24 cellular contexts compared by ENCODE assay signal in the genomic region with DNA sequence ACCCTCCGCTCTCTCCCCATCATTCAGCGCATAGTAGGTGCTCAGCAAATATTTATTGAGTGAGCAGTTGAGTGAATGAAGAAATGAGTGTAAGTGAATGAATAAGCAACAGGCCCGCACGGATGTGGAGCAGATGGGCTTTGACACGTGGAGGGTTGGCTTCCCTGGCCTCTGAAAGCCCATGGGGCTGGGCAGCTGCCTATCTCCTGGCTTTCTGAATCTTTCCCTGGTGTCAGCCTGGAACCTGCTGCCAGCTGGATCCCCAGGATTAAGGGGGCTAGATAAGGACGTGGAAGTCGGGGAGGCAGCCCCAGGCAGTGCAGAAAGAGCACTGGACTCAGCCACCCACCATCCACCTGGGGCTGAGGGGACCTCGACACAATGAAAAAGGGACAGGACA. TPM values are rescaled to one million over a fixed set of nuclear protein-coding genes. Genes with fewer than 3 reads are reported as not detected.
DNase-seq lines count a peak whose midpoint lies in the region; ATAC-seq, FAIRE-seq and TF ChIP-seq lines count a peak whose summit lies in the region.
"Had no signal": no experiment of that assay in that cellular context is flagged by ENCODE, and none has a peak within 500 bp of the region (broad histone marks: within the 10 kb centered on the region; RNA-seq: fewer than 3 reads in every experiment).

No MANE protein-coding gene starts in this region.

- no peak for FAIRE-seq in pancreas (lab: Jason Lieb, UNC)
- no peak for FAIRE-seq in HepG2 (lab: Jason Lieb, UNC)
- FAIRE-seq: H54 had no signal

- H2AFZ ChIP-seq in neuronal stem cell (ENCODE audit: low read length) (no peak overlapping the region), HepG2 (ENCODE audit: low read length) (no peak overlapping the region)

- H3K4ac ChIP-seq in neuronal stem cell (ENCODE audit: low read length): no peak overlapping the region

- no peak overlapping the region for H2BK120ac ChIP-seq in neuronal stem cell (ENCODE audit: low read depth, low read length)

- no peak for TF ChIP-seq RAD21 in HepG2 (CRISPR knock-in tag; IDR thresholded peaks at IDR 0.05)

- H3K9me3 ChIP-seq in neuronal stem cell (replicated peaks in 1 of 2; ENCODE audit: control insufficient read depth in 2 of 2, insufficient read depth in 1 of 2, low read depth in 1 of 2, low read length in 2 of 2) (no peaks in the 10 kb centered on the region), pancreas (no peaks in the 10 kb centered on the region), HepG2 (ENCODE audit: low read length) (no peaks in the 10 kb centered on the region)
- H3K9me3 ChIP-seq: ascending aorta, BLaER1, heart right ventricle, right lobe of liver had no signal

- H2BK15ac ChIP-seq in neuronal stem cell (ENCODE audit: low read length): peak overlapping the region; percentile 87

- H2AK5ac ChIP-seq in neuronal stem cell (ENCODE audit: low read depth, low read length): peak overlapping the region; percentile 53

- peaks cover 0 to 1% of the 10 kb centered on the region in 2 donors for H3K36me3 ChIP-seq in neuronal stem cell (replicated peaks in 1 of 2; ENCODE audit: control insufficient read depth in 2 of 2, insufficient read depth in 2 of 2, low read length in 2 of 2)
- no peaks in the 10 kb centered on the region for H3K36me3 ChIP-seq in pancreas
- no peaks in the 10 kb centered on the region for H3K36me3 ChIP-seq in HepG2 (replicated peaks in 1 of 2; ENCODE audit: control insufficient read depth in 1 of 2, insufficient read depth in 2 of 2, low read length in 2 of 2)
- H3K36me3 ChIP-seq: ascending aorta, BLaER1, right lobe of liver had no signal

- no peaks in the 10 kb centered on the region for H4K20me1 ChIP-seq in HepG2 (ENCODE audit: insufficient read depth, low read length)
- H4K20me1 ChIP-seq: BLaER1 had no signal

- CTCF ChIA-PET in activated CD8-positive, alpha-beta memory T cell treated with anti-CD3 and anti-CD28 coated beads, Interleukin-2, amount 10 ng/mL, durations not matched to agents 7 days and 5 days (lab: Charles Lee): interaction anchor here (0.8 to 2.1 kb wide), 3 partner anchors 11 to 12 kb away, joined by 3 to 9 read pairs (median 4); partner anchors contain the start of gene IL2RB
- CTCF ChIA-PET in HepG2 (lab: Yijun Ruan, JAX; ENCODE audit: low intra/inter-chr PET ratio, low total read pairs): no interaction called here

- WGBS in neuronal stem cell (ENCODE audit: extremely low coverage in 2 of 2, insufficient read length in 2 of 2, insufficient replicate concordance in 1 of 2), 2 donors: no CpG with 5 or more reads among the region's 8 CpGs
- 62 to 74% methylated on average over 8 of the region's 8 CpGs for WGBS in pancreas, 2 donors
- 21% methylated on average over 5 of the region's 8 CpGs for WGBS in HepG2 (ENCODE audit: low lambda C conversion rate)

- H3K23ac ChIP-seq in neuronal stem cell (ENCODE audit: low read depth, low read length, poor library complexity): no peak overlapping the region

- peaks cover 0 to 2% of the 10 kb centered on the region in 2 donors for H3K4me1 ChIP-seq in neuronal stem cell (ENCODE audit: control insufficient read depth in 2 of 2, insufficient read depth in 1 of 2, low read depth in 1 of 2, low read length in 2 of 2)
- no peaks in the 10 kb centered on the region for H3K4me1 ChIP-seq in pancreas
- 0 out of 2 replicates have a peak, but pooled peaks cover 9% of the 10 kb centered on the region for H3K4me1 ChIP-seq in HepG2 (ENCODE audit: insufficient read depth, low read length)
- H3K4me1 ChIP-seq: ascending aorta, heart right ventricle, right lobe of liver had no signal

- no peaks in the 10 kb centered on the region for H3K9me3 Mint-ChIP-seq in activated CD8-positive, alpha-beta memory T cell treated with anti-CD3 and anti-CD28 coated beads, Interleukin-2, amount 10 ng/mL, durations not matched to agents 7 days and 5 days (ENCODE audit: low read depth)
- H3K9me3 Mint-ChIP-seq in activated naive CD4-positive, alpha-beta T cell treated with anti-CD3 and anti-CD28 coated beads, Interleukin-2, amount 50 U/mL, for 72 hours: no peaks in the 10 kb centered on the region
- H3K9me3 Mint-ChIP-seq: naive thymus-derived CD4-positive, alpha-beta T cell had no signal

- H2BK12ac ChIP-seq in neuronal stem cell (ENCODE audit: low read length): no peak overlapping the region

- ATAC-seq in activated CD8-positive, alpha-beta memory T cell treated with anti-CD3 and anti-CD28 coated beads, Interleukin-2, amount 10 ng/mL, durations not matched to agents 7 days and 5 days: no peak
- no peak for ATAC-seq in activated naive CD4-positive, alpha-beta T cell treated with anti-CD3 and anti-CD28 coated beads, Interleukin-2, amount 50 U/mL, for 72 hours
- ATAC-seq in pancreas: no peak
- no peak for ATAC-seq in HG02610 (IDR thresholded peaks at IDR 0.05; ENCODE audit: unreplicated experiment)
- no peak for ATAC-seq in HepG2
- ATAC-seq: heart right ventricle; naive thymus-derived CD4-positive, alpha-beta T cell; right lobe of liver had no signal

- TF ChIP-seq EP300 in HepG2 (IDR thresholded peaks at IDR 0.05; ENCODE audit: low read depth in 2 of 2, low read length in 2 of 2) (no peak), HepG2 (CRISPR knock-in tag; IDR thresholded peaks at IDR 0.05; ENCODE audit: borderline replicate concordance) (no peak)

- TF ChIP-seq CTCF in pancreas (IDR thresholded peaks at IDR 0.05) (no peak), HepG2 (CRISPR knock-in tag; IDR thresholded peaks at IDR 0.05) (no peak)

- TF ChIP-seq POLR2A in HepG2 (IDR thresholded peaks at IDR 0.05; ENCODE audit: insufficient read depth in 1 of 2, low read depth in 2 of 2, low read length in 2 of 2): no peak

- H3K4me3 ChIP-seq in neuronal stem cell (ENCODE audit: low read length in 2 of 2) (no peak overlapping the region), pancreas (no peak overlapping the region), HepG2 (replicated peaks in 1 of 3; ENCODE audit: insufficient read depth in 1 of 3, low read depth in 2 of 3, low read length in 3 of 3) (no peak overlapping the region)
- H3K4me3 ChIP-seq: ascending aorta, BLaER1, heart right ventricle, right lobe of liver had no signal

- H3K79me2 ChIP-seq in HepG2 (ENCODE audit: insufficient read depth, low read length): no peaks in the 10 kb centered on the region

- intact Hi-C loops in pancreas (cut with DNase I) (no loop called here), HepG2 (cut with micrococcal nuclease; ENCODE audit: unreplicated experiment) (no loop called here)

- H3K36me3 Mint-ChIP-seq in activated CD8-positive, alpha-beta memory T cell treated with anti-CD3 and anti-CD28 coated beads, Interleukin-2, amount 10 ng/mL, durations not matched to agents 7 days and 5 days: peaks cover 74% of the 10 kb centered on the region
- peaks cover 29 to 47% of the 10 kb centered on the region in 2 donors for H3K36me3 Mint-ChIP-seq in activated naive CD4-positive, alpha-beta T cell treated with anti-CD3 and anti-CD28 coated beads, Interleukin-2, amount 50 U/mL, for 72 hours

- in situ Hi-C loops in HepG2 (cut with HindIII; ENCODE audit: extremely low pct_ligation_motif_present, low pct_unique_long_range_greater_than_20kb): no loop called here

- DNase-seq in activated CD8-positive, alpha-beta memory T cell treated with anti-CD3 and anti-CD28 coated beads, Interleukin-2, amount 10 ng/mL, durations not matched to agents 7 days and 5 days: no peak
- DNase-seq in activated CD8-positive, alpha-beta memory T cell treated with anti-CD3 and anti-CD28 coated beads for 24 hours: no peak
- DNase-seq in DMS 273 treated with DMSO at 0.1 percent for 48 hours (lab: John Stamatoyannopoulos, UW) (peak; percentile 3), neuronal stem cell (ENCODE audit: low spot score) (no peak), pancreas (no peak), HepG2 (ENCODE audit: low spot score) (no peak)
- DNase-seq in activated naive CD4-positive, alpha-beta T cell treated with anti-CD3 and anti-CD28 coated beads, Interleukin-2, amount 50 U/mL, for 72 hours (ENCODE audit: low spot score in 2 of 2): no peak
- DNase-seq: ACHN; activated effector memory CD4-positive, alpha-beta T cell treated with Interleukin-2 at 50 U/mL for 16 hours; central memory CD4-positive, alpha-beta T cell; heart right ventricle; naive thymus-derived CD4-positive, alpha-beta T cell; NCI-H1092; NCI-H2081 treated with DMSO at 0.1 percent for 48 hours; right lobe of liver; substantia nigra had no signal

- H3K27ac ChIP-seq in neuronal stem cell (replicated peaks; ENCODE audit: low read length): no peak overlapping the region
- H3K27ac ChIP-seq in pancreas: no peak overlapping the region
- H3K27ac ChIP-seq in HepG2 (ENCODE audit: extremely low read length, insufficient read depth, low read length): no peak overlapping the region
- H3K27ac ChIP-seq: ascending aorta, BLaER1, heart right ventricle, right lobe of liver had no signal

- H3K9ac ChIP-seq in neuronal stem cell (ENCODE audit: low read depth, low read length, poor library complexity) (no peak overlapping the region), HepG2 (ENCODE audit: insufficient read depth, low read depth, low read length) (no peak overlapping the region)
- H3K9ac ChIP-seq: BLaER1 had no signal

- H4K91ac ChIP-seq in neuronal stem cell (ENCODE audit: low read depth, low read length, poor library complexity): no peak overlapping the region

- peaks cover 3% of the 10 kb centered on the region for H3K79me1 ChIP-seq in neuronal stem cell (ENCODE audit: low read depth, low read length)

- POLR2A ChIA-PET in HepG2 (lab: Yijun Ruan, JAX): no interaction called here

- BruUV-seq in HepG2 (replicated peaks; lab: Mats Ljungman, UMichigan): no TSS peak

- H3K27me3 ChIP-seq in neuronal stem cell (ENCODE audit: control insufficient read depth in 3 of 3, insufficient read depth in 3 of 3, low read depth in 1 of 3, low read length in 3 of 3): no peaks in the 10 kb centered on the region
- no peaks in the 10 kb centered on the region for H3K27me3 ChIP-seq in pancreas
- H3K27me3 ChIP-seq in HepG2 (ENCODE audit: control insufficient read depth in 1 of 2, insufficient read depth in 2 of 2, low read length in 2 of 2): peaks cover 7 to 33% of the 10 kb centered on the region in 2 experiments; a peak in 4 of 5 replicates
- H3K27me3 ChIP-seq: ascending aorta, BLaER1, right lobe of liver had no signal

- peak overlapping the region; percentile 65 for H3K14ac ChIP-seq in neuronal stem cell (ENCODE audit: low read length)

- no peaks in the 10 kb centered on the region for H3K27me3 Mint-ChIP-seq in activated CD8-positive, alpha-beta memory T cell treated with anti-CD3 and anti-CD28 coated beads, Interleukin-2, amount 10 ng/mL, durations not matched to agents 7 days and 5 days
- H3K27me3 Mint-ChIP-seq: naive thymus-derived CD4-positive, alpha-beta T cell had no signal

- H2BK5ac ChIP-seq in neuronal stem cell (ENCODE audit: low read length): no peak overlapping the region

- no peak overlapping the region for H3K4me3 Mint-ChIP-seq in activated CD8-positive, alpha-beta memory T cell treated with anti-CD3 and anti-CD28 coated beads, Interleukin-2, amount 10 ng/mL, durations not matched to agents 7 days and 5 days
- H3K4me3 Mint-ChIP-seq: naive thymus-derived CD4-positive, alpha-beta T cell had no signal

- peak overlapping the region; percentile 33 for H3K18ac ChIP-seq in neuronal stem cell (ENCODE audit: low read length)

- no peak overlapping the region for H3K4me2 ChIP-seq in neuronal stem cell (ENCODE audit: insufficient read depth, low read length, poor library complexity, severe bottlenecking)
- H3K4me2 ChIP-seq in HepG2 (ENCODE audit: low read depth, low read length): no peak overlapping the region
- H3K4me2 ChIP-seq: BLaER1 had no signal

- peak overlapping the region; percentile 31 for H4K8ac ChIP-seq in neuronal stem cell (ENCODE audit: low read depth, low read length)

- H3K27ac Mint-ChIP-seq in activated CD8-positive, alpha-beta memory T cell treated with anti-CD3 and anti-CD28 coated beads, Interleukin-2, amount 10 ng/mL, durations not matched to agents 7 days and 5 days: peak overlapping the region; percentile 57
- H3K27ac Mint-ChIP-seq in activated naive CD4-positive, alpha-beta T cell treated with anti-CD3 and anti-CD28 coated beads, Interleukin-2, amount 50 U/mL, for 72 hours: peak overlapping the region; percentile 95 to 98

- peaks cover 73% of the 10 kb centered on the region for H3K4me1 Mint-ChIP-seq in activated CD8-positive, alpha-beta memory T cell treated with anti-CD3 and anti-CD28 coated beads, Interleukin-2, amount 10 ng/mL, durations not matched to agents 7 days and 5 days

RNA-seq across cellular contexts. Expression of gene IL2RB, which starts 12.6 kb away (rescaled TPM):
- total RNA-seq in activated CD8-positive, alpha-beta memory T cell treated with anti-CD3 and anti-CD28 coated beads, Interleukin-2, amount 10 ng/mL, durations not matched to agents 7 days and 5 days: 100 to 1,000 TPM; 376 to 468 TPM
- total RNA-seq in activated naive CD4-positive, alpha-beta T cell treated with anti-CD3 and anti-CD28 coated beads, Interleukin-2, amount 50 U/mL, for 72 hours: 100 to 1,000 TPM; 170 to 253 TPM
- polyA plus RNA-seq in neuronal stem cell (2013, experiment 1 of 2): 0.47 TPM
- polyA plus RNA-seq in neuronal stem cell (2013, experiment 2 of 2): 0.43 TPM
- total RNA-seq in pancreas: under 1 TPM; 0.05 to 1.00 (median 0.58) TPM
- polyA plus RNA-seq in pancreas: under 1 TPM; 0.05 to 0.19 TPM
- total RNA-seq in HepG2 (2016; rRNA removed; fragmentation: Illumina TruSeq; extraction: Trizol): not detected in 2 replicates
- total RNA-seq in HepG2 (2016; cell fraction: cytosol; rRNA removed; fragmentation: Illumina TruSeq; extraction: Trizol; ENCODE audit: low read depth): not detected in 2 replicates
- not detected in 2 replicates for total RNA-seq in HepG2 (2016; cell fraction: insoluble cytoplasmic fraction; rRNA removed; fragmentation: Illumina TruSeq; extraction: Trizol)
- not detected in 2 replicates for total RNA-seq in HepG2 (2016; cell fraction: membrane; rRNA removed; fragmentation: Illumina TruSeq; extraction: Trizol)
- not detected in 2 replicates for total RNA-seq in HepG2 (2016; cell fraction: nucleus; rRNA removed; fragmentation: Illumina TruSeq; extraction: Trizol)
- 0.05 TPM in 1 of 2 replicates, not detected in the other for polyA plus RNA-seq in HepG2 (2011; rRNA removed)
- 0.10 TPM in 1 of 2 replicates, not detected in the other for polyA plus RNA-seq in HepG2 (2011; cell fraction: cytosol; rRNA removed)
- polyA plus RNA-seq in HepG2 (2011; cell fraction: nucleus; rRNA removed): 0.09 TPM in 1 of 2 replicates, not detected in the other
- 0.03 TPM in 1 of 2 replicates, not detected in the other for polyA plus RNA-seq in HepG2 (2012)
- not detected in 2 replicates for polyA plus RNA-seq in HepG2 (2016; cell fraction: cytosol; fragmentation: Illumina TruSeq; extraction: Trizol; ENCODE audit: low read depth)
- polyA plus RNA-seq in HepG2 (2016; cell fraction: insoluble cytoplasmic fraction; fragmentation: Illumina TruSeq; extraction: Trizol; ENCODE audit: low read depth): not detected in 2 replicates
- polyA plus RNA-seq in HepG2 (2016; cell fraction: membrane; fragmentation: Illumina TruSeq; extraction: Trizol; ENCODE audit: low read depth): not detected in 2 replicates
- not detected in 2 replicates for polyA plus RNA-seq in HepG2 (2016; cell fraction: nucleus; fragmentation: Illumina TruSeq; extraction: Trizol; ENCODE audit: insufficient read depth, low read depth)
- polyA minus RNA-seq in HepG2 (2011; rRNA and poly(A)+ RNA removed; ENCODE audit: low replicate concordance): 0.06 TPM in 1 of 2 replicates, not detected in the other
- polyA minus RNA-seq in HepG2 (2011; cell fraction: cytosol; rRNA and poly(A)+ RNA removed): not detected in 2 replicates
- not detected in 2 replicates for polyA minus RNA-seq in HepG2 (2011; cell fraction: nucleus; rRNA and poly(A)+ RNA removed)
- total RNA-seq: dermis microvascular lymphatic vessel endothelial cell, NCI-H460, RPMI7951 had no signal

RNA-seq across cellular contexts. Expression of gene TMPRSS6, which starts 27.6 kb away (rescaled TPM):
- 1 to 10 TPM; 1.3 to 3.3 TPM for total RNA-seq in activated CD8-positive, alpha-beta memory T cell treated with anti-CD3 and anti-CD28 coated beads, Interleukin-2, amount 10 ng/mL, durations not matched to agents 7 days and 5 days
- 10 to 100 TPM in 1 of 2 donors, 1 to 10 TPM in 1; 8.7 to 27.8 TPM for total RNA-seq in activated naive CD4-positive, alpha-beta T cell treated with anti-CD3 and anti-CD28 coated beads, Interleukin-2, amount 50 U/mL, for 72 hours
- polyA plus RNA-seq in neuronal stem cell (2013, experiment 1 of 2): 0.01 TPM
- not detected for polyA plus RNA-seq in neuronal stem cell (2013, experiment 2 of 2)
- total RNA-seq in pancreas (1 to 10 TPM in 1 of 6 donors, under 1 TPM in 5; 0.13 to 1.0 (median 0.30) TPM), HepG2 (2016; rRNA removed; fragmentation: Illumina TruSeq; extraction: Trizol) (1.5 and 4.2 TPM in 2 replicates)
- polyA plus RNA-seq in pancreas (1 to 10 TPM; 1.3 to 3.1 TPM), HepG2 (2011; rRNA removed) (4.8 and 8.5 TPM in 2 replicates)
- 1.1 and 1.5 TPM in 2 replicates for total RNA-seq in HepG2 (2016; cell fraction: cytosol; rRNA removed; fragmentation: Illumina TruSeq; extraction: Trizol; ENCODE audit: low read depth)
- 1.5 and 5.2 TPM in 2 replicates for total RNA-seq in HepG2 (2016; cell fraction: insoluble cytoplasmic fraction; rRNA removed; fragmentation: Illumina TruSeq; extraction: Trizol)
- 1.7 and 2.7 TPM in 2 replicates for total RNA-seq in HepG2 (2016; cell fraction: membrane; rRNA removed; fragmentation: Illumina TruSeq; extraction: Trizol)
- total RNA-seq in HepG2 (2016; cell fraction: nucleus; rRNA removed; fragmentation: Illumina TruSeq; extraction: Trizol): 5.1 and 6.1 TPM in 2 replicates
- 5.4 and 5.9 TPM in 2 replicates for polyA plus RNA-seq in HepG2 (2011; cell fraction: cytosol; rRNA removed)
- 16.8 and 19.4 TPM in 2 replicates for polyA plus RNA-seq in HepG2 (2011; cell fraction: nucleus; rRNA removed)
- polyA plus RNA-seq in HepG2 (2012): 4.2 and 6.4 TPM in 2 replicates
- 1.7 TPM in 2 replicates for polyA plus RNA-seq in HepG2 (2016; cell fraction: cytosol; fragmentation: Illumina TruSeq; extraction: Trizol; ENCODE audit: low read depth)
- 2.3 and 2.6 TPM in 2 replicates for polyA plus RNA-seq in HepG2 (2016; cell fraction: insoluble cytoplasmic fraction; fragmentation: Illumina TruSeq; extraction: Trizol; ENCODE audit: low read depth)
- 2.4 and 3.1 TPM in 2 replicates for polyA plus RNA-seq in HepG2 (2016; cell fraction: membrane; fragmentation: Illumina TruSeq; extraction: Trizol; ENCODE audit: low read depth)
- 10.0 and 11.5 TPM in 2 replicates for polyA plus RNA-seq in HepG2 (2016; cell fraction: nucleus; fragmentation: Illumina TruSeq; extraction: Trizol; ENCODE audit: insufficient read depth, low read depth)
- 6.6 TPM in 1 of 2 replicates, not detected in the other for polyA minus RNA-seq in HepG2 (2011; rRNA and poly(A)+ RNA removed; ENCODE audit: low replicate concordance)
- 1.1 and 1.9 TPM in 2 replicates for polyA minus RNA-seq in HepG2 (2011; cell fraction: cytosol; rRNA and poly(A)+ RNA removed)
- 4.0 and 5.2 TPM in 2 replicates for polyA minus RNA-seq in HepG2 (2011; cell fraction: nucleus; rRNA and poly(A)+ RNA removed)
- total RNA-seq: ascending aorta, dermis microvascular lymphatic vessel endothelial cell, heart right ventricle, NCI-H460, RPMI7951, urinary bladder had no signal
- polyA plus RNA-seq: heart right ventricle; naive thymus-derived CD4-positive, alpha-beta T cell had no signal

RNA-seq across cellular contexts. Expression of gene C1QTNF6, which starts 50.9 kb away (rescaled TPM):
- 1 to 10 TPM; 6.7 to 7.4 TPM for total RNA-seq in activated CD8-positive, alpha-beta memory T cell treated with anti-CD3 and anti-CD28 coated beads, Interleukin-2, amount 10 ng/mL, durations not matched to agents 7 days and 5 days
- total RNA-seq in activated naive CD4-positive, alpha-beta T cell treated with anti-CD3 and anti-CD28 coated beads, Interleukin-2, amount 50 U/mL, for 72 hours: 10 to 100 TPM; 13.8 to 14.5 TPM
- 17.0 TPM for polyA plus RNA-seq in neuronal stem cell (2013, experiment 1 of 2)
- 18.2 TPM for polyA plus RNA-seq in neuronal stem cell (2013, experiment 2 of 2)
- total RNA-seq in pancreas: 1 to 10 TPM; 1.2 to 8.0 (median 2.1) TPM
- polyA plus RNA-seq in pancreas: 10 to 100 TPM in 1 of 2 donors, 1 to 10 TPM in 1; 9.8 to 10.9 TPM
- total RNA-seq in HepG2 (2016; rRNA removed; fragmentation: Illumina TruSeq; extraction: Trizol): 1.5 and 2.7 TPM in 2 replicates
- total RNA-seq in HepG2 (2016; cell fraction: cytosol; rRNA removed; fragmentation: Illumina TruSeq; extraction: Trizol; ENCODE audit: low read depth): 0.40 and 0.97 TPM in 2 replicates
- 1.1 and 2.5 TPM in 2 replicates for total RNA-seq in HepG2 (2016; cell fraction: insoluble cytoplasmic fraction; rRNA removed; fragmentation: Illumina TruSeq; extraction: Trizol)
- total RNA-seq in HepG2 (2016; cell fraction: membrane; rRNA removed; fragmentation: Illumina TruSeq; extraction: Trizol): 1.7 and 1.8 TPM in 2 replicates
- 4.5 and 5.3 TPM in 2 replicates for total RNA-seq in HepG2 (2016; cell fraction: nucleus; rRNA removed; fragmentation: Illumina TruSeq; extraction: Trizol)
- 6.9 and 10.7 TPM in 2 replicates for polyA plus RNA-seq in HepG2 (2011; rRNA removed)
- 3.0 and 4.1 TPM in 2 replicates for polyA plus RNA-seq in HepG2 (2011; cell fraction: cytosol; rRNA removed)
- 39.8 and 43.2 TPM in 2 replicates for polyA plus RNA-seq in HepG2 (2011; cell fraction: nucleus; rRNA removed)
- polyA plus RNA-seq in HepG2 (2012): 4.1 and 5.1 TPM in 2 replicates
- polyA plus RNA-seq in HepG2 (2016; cell fraction: cytosol; fragmentation: Illumina TruSeq; extraction: Trizol; ENCODE audit: low read depth): 0.60 and 1.2 TPM in 2 replicates
- polyA plus RNA-seq in HepG2 (2016; cell fraction: insoluble cytoplasmic fraction; fragmentation: Illumina TruSeq; extraction: Trizol; ENCODE audit: low read depth): 1.7 and 1.9 TPM in 2 replicates
- 1.6 and 1.8 TPM in 2 replicates for polyA plus RNA-seq in HepG2 (2016; cell fraction: membrane; fragmentation: Illumina TruSeq; extraction: Trizol; ENCODE audit: low read depth)
- polyA plus RNA-seq in HepG2 (2016; cell fraction: nucleus; fragmentation: Illumina TruSeq; extraction: Trizol; ENCODE audit: insufficient read depth, low read depth): 8.4 and 10.3 TPM in 2 replicates
- 8.3 and 36.4 TPM in 2 replicates for polyA minus RNA-seq in HepG2 (2011; rRNA and poly(A)+ RNA removed; ENCODE audit: low replicate concordance)
- polyA minus RNA-seq in HepG2 (2011; cell fraction: cytosol; rRNA and poly(A)+ RNA removed): 2.5 and 4.0 TPM in 2 replicates
- 18.0 and 21.3 TPM in 2 replicates for polyA minus RNA-seq in HepG2 (2011; cell fraction: nucleus; rRNA and poly(A)+ RNA removed)

Comparison
In these comparisons a context has a peak if more than half of its experiments do, and no peak if none do; other contexts are left out.
1. RNA of gene IL2RB, which starts 12.6 kb away (total RNA-seq): 376 to 468 TPM in activated CD8-positive, alpha-beta memory T cell treated with anti-CD3 and anti-CD28 coated beads, Interleukin-2, amount 10 ng/mL, durations not matched to agents 7 days and 5 days and 170 to 253 TPM in activated naive CD4-positive, alpha-beta T cell treated with anti-CD3 and anti-CD28 coated beads, Interleukin-2, amount 50 U/mL, for 72 hours; 0.05 to 1.00 TPM in pancreas and not detected in HepG2; every median in the first group is over 10 times any median in the second.